ENCODE assay signal across 8 cellular contexts in the genomic region with DNA sequence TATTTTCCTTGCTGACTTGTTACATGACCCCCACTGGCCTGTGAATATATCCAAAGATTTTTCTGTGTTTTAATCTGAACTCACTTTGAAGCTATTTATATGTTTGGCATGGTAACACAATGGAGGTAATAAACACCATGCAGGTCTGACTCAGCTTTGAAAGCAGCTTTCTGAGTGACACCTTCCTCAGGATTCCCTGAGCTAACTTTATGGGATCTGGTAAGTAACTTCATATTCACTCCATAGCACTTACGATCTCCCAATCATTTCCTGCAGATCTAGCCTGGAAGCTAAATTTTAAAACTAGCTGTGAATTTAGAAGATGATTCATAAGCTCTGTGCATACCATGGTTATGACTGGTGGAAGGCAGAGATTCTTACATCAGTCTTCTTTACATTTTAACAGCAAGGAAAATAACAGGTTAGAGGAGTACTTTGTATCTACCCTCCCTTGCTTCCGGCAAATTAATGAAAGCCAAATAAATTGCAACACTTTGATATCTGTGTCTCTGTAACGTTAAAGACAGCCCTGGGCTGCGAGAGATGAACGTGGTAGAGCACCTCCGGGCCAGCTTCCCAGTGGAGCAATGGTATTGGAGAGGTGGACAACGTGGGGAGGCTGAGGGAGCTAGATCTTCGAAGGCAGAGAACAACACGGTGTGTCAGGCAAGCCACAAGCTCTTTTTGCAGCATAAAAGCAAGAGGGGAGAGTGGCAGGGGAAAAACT.
DNase-seq lines count a peak whose midpoint lies in the region; ATAC-seq and TF ChIP-seq lines count a peak whose summit lies in the region.

No MANE protein-coding gene starts in this region.

- peaks cover 75% of the 10 kb centered on the region for H3K4me1 Mint-ChIP-seq in central memory CD8-positive, alpha-beta T cell

- peak overlapping the region; percentile 40 for H3K4me3 Mint-ChIP-seq in central memory CD8-positive, alpha-beta T cell

- peak overlapping the region; percentile 88 for H3K27ac Mint-ChIP-seq in central memory CD8-positive, alpha-beta T cell (ENCODE audit: low read depth)

- no peaks in the 10 kb centered on the region for H3K9me3 Mint-ChIP-seq in central memory CD8-positive, alpha-beta T cell

- H3K36me3 Mint-ChIP-seq in central memory CD8-positive, alpha-beta T cell (ENCODE audit: insufficient read depth): peaks cover 52% of the 10 kb centered on the region

- WGBS in mesodermal cell (ENCODE audit: insufficient coverage in 2 of 2), 2 experiments: 64 to 72% methylated on average over 7 to 8 of the region's 9 CpGs

- H3K4me3 ChIP-seq in mesodermal cell (ENCODE audit: extremely low read depth, insufficient read depth, low read length, poor library complexity, severe bottlenecking): no peak overlapping the region

- peaks cover 59% of the 10 kb centered on the region for H3K4me1 ChIP-seq in mesodermal cell (ENCODE audit: control insufficient read depth, insufficient read depth, low read length, poor library complexity, severe bottlenecking)

- DNase-seq in AG08395 (ENCODE audit: low spot score): peak; percentile 61
- peak; percentile 96 for DNase-seq in LoVo (ENCODE audit: low spot score)
- DNase-seq in central memory CD8-positive, alpha-beta T cell (ENCODE audit: low spot score in 2 of 2): no peak
- no peak for DNase-seq in NCI-H1694 (lab: John Stamatoyannopoulos, UW)
- no peak for DNase-seq in NCI-H1417 (lab: John Stamatoyannopoulos, UW)
- DNase-seq in stimulated activated naive CD4-positive, alpha-beta T cell (lab: John Stamatoyannopoulos, UW): no peak
- no peak for DNase-seq in GM13977 (ENCODE audit: low spot score)

- no peaks in the 10 kb centered on the region for H3K27me3 Mint-ChIP-seq in central memory CD8-positive, alpha-beta T cell

- peaks cover 69% of the 10 kb centered on the region for H3K36me3 ChIP-seq in mesodermal cell (ENCODE audit: control insufficient read depth, insufficient read depth, low read length)

- no peaks in the 10 kb centered on the region for H3K9me3 ChIP-seq in mesodermal cell (ENCODE audit: control insufficient read depth, low read length)

- ATAC-seq in central memory CD8-positive, alpha-beta T cell (replicated peaks; ENCODE audit: extremely low read depth, poor library complexity, severe bottlenecking): peak; percentile 17

- H3K27ac ChIP-seq in mesodermal cell (ENCODE audit: low read depth, low read length, severe bottlenecking): peak overlapping the region; percentile 92

- in situ Hi-C loops in GM13977 (cut with MboI; ENCODE audit: low pct_unique_long_range_greater_than_20kb, low sequenced_read_pairs, unreplicated experiment): no loop called here

- no peak for TF ChIP-seq CTCF in GM13977 (IDR thresholded peaks at IDR 0.05; ENCODE audit: extremely low read depth, insufficient read depth, missing control alignments)

Comparison
In these comparisons a context has a peak if more than half of its experiments do, and no peak if none do; other contexts are left out.
1. DNase-seq: peak in AG08395 (single experiment) and LoVo (single experiment); none in central memory CD8-positive, alpha-beta T cell (0 of 2), NCI-H1694 (single experiment), NCI-H1417 (0 of 3), stimulated activated naive CD4-positive, alpha-beta T cell (0 of 6) and GM13977 (single experiment).